ENCODE assay signal across 10 cellular contexts in genomic region chr21:38910390-38911008, GRCh38.
DNase-seq lines count a peak whose midpoint lies in the region; ATAC-seq and TF ChIP-seq lines count a peak whose summit lies in the region.
"Had no signal": no experiment of that assay in that cellular context is flagged by ENCODE, and none has a peak within 500 bp of the region (broad histone marks: within the 10 kb centered on the region; RNA-seq: fewer than 3 reads in every experiment).

No MANE protein-coding gene starts in this region.

- no peak overlapping the region for H3K4me3 ChIP-seq in psoas muscle

- no peaks in the 10 kb centered on the region for H3K36me3 ChIP-seq in psoas muscle (ENCODE audit: insufficient read depth in 1 of 2, low read depth in 1 of 2)

- intact Hi-C loops in psoas muscle (cut with DNase I), result loop anchor here (5.0 to 10.0 kb wide), 3 partner anchors 77 to 174 kb away; partner anchors contain the start of gene ETS2 (in 1 of the 2)

- H3K27me3 ChIP-seq in psoas muscle (ENCODE audit: insufficient read depth in 3 of 3, low read length in 2 of 3), result no peaks in the 10 kb centered on the region

- peak in 2 of 4 donors; percentile 8 to 22 for ATAC-seq in psoas muscle
- ATAC-seq: sciatic nerve had no signal

- peak; percentile 43 for DNase-seq in NCI-H187 treated with DMSO at 0.1 percent for 48 hours (lab: John Stamatoyannopoulos, UW)
- no peak for DNase-seq in NCI-H187 (lab: John Stamatoyannopoulos, UW)
- DNase-seq in HPDE6-E6E7 (ENCODE audit: extremely low spot score), result peak; percentile 56
- no peak for DNase-seq in psoas muscle
- no peak for DNase-seq in NCI-H524 (lab: John Stamatoyannopoulos, UW)
- DNase-seq in cortex of kidney (lab: John Stamatoyannopoulos, UW), result no peak
- no peak for DNase-seq in retina
- DNase-seq: activated CD4-positive, alpha-beta T cell treated with anti-CD3 and anti-CD28 coated beads, Interleukin-2, amount 10 ng/mL, durations not matched to agents 7 days and 5 days had no signal

- H3K9me3 ChIP-seq in psoas muscle, result no peaks in the 10 kb centered on the region

- WGBS in psoas muscle, 3 donors, result 71 to 78% (median 71%) methylated on average over 9 of the region's 9 CpGs

- TF ChIP-seq CTCF in psoas muscle (IDR thresholded peaks at IDR 0.05), result no peak

- H3K4me1 ChIP-seq in psoas muscle, result peaks cover 68% of the 10 kb centered on the region

- H3K27ac ChIP-seq in cingulate gyrus (ENCODE audit: low read depth, low read length) (peak overlapping the region; percentile 35), psoas muscle (peak overlapping the region; percentile 94)

Comparison
In these comparisons a context has a peak if more than half of its experiments do, and no peak if none do; other contexts are left out.
1. DNase-seq: peak in NCI-H187 treated with DMSO at 0.1 percent for 48 hours (single experiment) and HPDE6-E6E7 (single experiment); none in NCI-H187 (0 of 2), psoas muscle (0 of 2), NCI-H524 (0 of 2), cortex of kidney (single experiment) and retina (single experiment).